ENCODE assay signal across 23 cellular contexts in the genomic region with DNA sequence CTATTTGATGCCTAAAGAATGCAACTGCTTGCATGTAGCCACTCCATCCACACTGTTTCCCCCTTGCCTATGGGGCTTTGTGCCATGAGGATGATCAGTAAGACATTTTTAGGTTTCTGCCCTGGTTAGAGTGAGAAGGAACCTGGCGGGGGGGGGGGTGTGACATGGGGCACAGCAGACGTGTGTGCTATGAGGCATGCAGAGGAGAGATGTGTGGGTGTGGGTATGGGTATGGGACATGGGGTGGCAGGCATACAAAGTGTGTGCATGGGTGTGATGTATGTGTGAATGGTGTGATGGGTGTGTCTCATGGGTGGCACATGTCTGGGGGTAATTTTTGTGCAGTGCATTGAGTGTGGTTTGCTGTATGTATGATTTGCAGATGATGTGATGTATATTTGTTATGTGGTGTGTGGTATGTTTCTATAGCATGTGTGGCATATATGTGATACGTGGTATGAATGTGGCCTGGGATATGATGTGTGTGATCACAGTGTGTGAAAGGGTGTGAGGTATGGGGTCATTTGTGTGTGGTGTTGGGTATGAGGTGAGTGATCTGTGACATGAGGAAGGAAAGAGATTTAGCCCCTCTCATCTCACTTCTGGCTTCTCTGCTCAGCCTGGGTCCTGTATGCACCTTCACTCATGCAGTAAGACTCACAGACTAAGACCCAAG. TPM values are rescaled to one million over a fixed set of nuclear protein-coding genes. Genes with fewer than 3 reads are reported as not detected.
"Had no signal": no experiment of that assay in that cellular context is flagged by ENCODE, and none has a peak within 500 bp of the region (broad histone marks: within the 10 kb centered on the region; RNA-seq: fewer than 3 reads in every experiment).

No MANE protein-coding gene starts in this region.

- H3K4me3 Mint-ChIP-seq: natural killer cell, neural progenitor cell had no signal

- H3K4me3 ChIP-seq: coronary artery, heart left ventricle, mucosa of descending colon, neural progenitor cell, ovary, right atrium auricular region had no signal

- H3K4me1 ChIP-seq: heart left ventricle, neural progenitor cell, right atrium auricular region had no signal

- H3K27me3 ChIP-seq: heart left ventricle, neural progenitor cell, ovary, right atrium auricular region had no signal

- H3K36me3 ChIP-seq: heart left ventricle, neural progenitor cell, ovary, right atrium auricular region had no signal

- H3K27ac ChIP-seq: coronary artery, heart left ventricle, neural progenitor cell, ovary, right atrium auricular region had no signal

- H3K4me2 ChIP-seq: neural progenitor cell had no signal

- H3K9me3 ChIP-seq: heart left ventricle, mucosa of descending colon, ovary, right atrium auricular region had no signal

- H2AFZ ChIP-seq: neural progenitor cell had no signal

- DNase-seq: effector CD8-positive, alpha-beta T cell; foreskin melanocyte; heart left ventricle; hypothalamus; mammary epithelial cell; mucosa of descending colon; natural killer cell; nucleus accumbens; ovary; small intestine; stimulated activated CD4-positive, alpha-beta T cell treated with anti-CD3 and anti-CD28 coated beads, Interleukin-12 subunit alpha, Interleukin-12 subunit beta, amount 100 ng/mL, for 4 hours; trophoblast cell had no signal

- ATAC-seq: heart left ventricle, left lobe of liver, mucosa of descending colon had no signal

- H3K36me3 Mint-ChIP-seq: natural killer cell, neural progenitor cell had no signal

- H3K27ac Mint-ChIP-seq: natural killer cell, neural progenitor cell had no signal

- FAIRE-seq: islet of Langerhans, small intestine had no signal

- H3K9ac ChIP-seq: neural progenitor cell had no signal

- H3K9me3 Mint-ChIP-seq: natural killer cell, neural progenitor cell had no signal

RNA-seq across cellular contexts. Expression of a gene that starts 14.9 kb away (rescaled TPM):
- total RNA-seq: chondrocyte, dermis microvascular lymphatic vessel endothelial cell, heart left ventricle, left lobe of liver, lower leg skin, mammary epithelial cell, mucosa of descending colon, natural killer cell, ovary, posterior vena cava, right atrium auricular region, urinary bladder had no signal
- polyA plus RNA-seq: esophagus, heart left ventricle, mammary epithelial cell, ovary, small intestine, urinary bladder had no signal
